Comparison of ENCODE assay signal across 23 cellular contexts in the genomic region with DNA sequence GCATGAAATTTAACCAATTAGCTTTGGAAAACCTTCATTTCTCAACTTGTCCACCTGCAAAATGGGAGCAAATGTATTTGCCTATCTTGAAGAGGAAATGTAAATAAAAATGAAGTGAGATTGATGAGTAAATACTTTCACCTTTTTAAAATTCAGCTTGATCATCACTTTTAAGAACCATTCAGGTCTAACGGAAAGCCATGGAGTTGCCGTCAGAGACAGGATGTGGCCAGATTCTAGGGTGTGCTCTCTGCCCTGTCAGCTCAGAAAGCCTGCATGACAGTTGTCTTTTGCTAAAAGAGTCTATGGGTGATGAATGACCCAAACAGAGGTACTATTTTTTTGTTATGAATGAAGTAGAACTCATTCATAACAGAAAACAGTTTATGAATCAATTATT.
"Had no signal": no experiment of that assay in that cellular context is flagged by ENCODE, and none has a peak within 500 bp of the region (broad histone marks: within the 10 kb centered on the region; RNA-seq: fewer than 3 reads in every experiment).

No MANE protein-coding gene starts in this region.

- H3K36me3 ChIP-seq: brain microvascular endothelial cell, cardiac muscle cell had no signal

- H3K27ac ChIP-seq: brain microvascular endothelial cell, cardiac muscle cell, SK-N-MC had no signal

- H3K27me3 ChIP-seq: brain microvascular endothelial cell, cardiac muscle cell had no signal

- H3K4me3 Mint-ChIP-seq: activated CD4-positive, alpha-beta T cell treated with anti-CD3 and anti-CD28 coated beads, Interleukin-2, amount 10 ng/mL, durations not matched to agents 7 days and 5 days; activated CD8-positive, alpha-beta T cell treated with anti-CD3 and anti-CD28 coated beads for 36 hours; activated T-cell treated with anti-CD3 and anti-CD28 coated beads, Interleukin-2, amount 50 U/mL, for 24 hours; activated T-helper 1 cell treated with anti-CD3 and anti-CD28 coated beads, Interleukin-12 subunit alpha, Interleukin-12 subunit beta, Interleukin-2, Interleukin-4 antibody, amounts not matched to agents 30 ng/mL and 10 ng/mL and 1 ng/mL, durations not matched to agents 14 hours and 24 hours and 36 hours; T-cell had no signal

- H3K4me3 ChIP-seq: cardiac muscle cell, SK-N-MC had no signal

- H3K9me3 Mint-ChIP-seq: activated CD4-positive, alpha-beta T cell treated with anti-CD3 and anti-CD28 coated beads, Interleukin-2, amount 10 ng/mL, durations not matched to agents 7 days and 5 days; activated CD8-positive, alpha-beta T cell treated with anti-CD3 and anti-CD28 coated beads for 36 hours; activated naive CD4-positive, alpha-beta T cell treated with anti-CD3 and anti-CD28 coated beads, Interleukin-2, amount 50 U/mL, for 72 hours; activated T-cell treated with anti-CD3 and anti-CD28 coated beads, Interleukin-2, amount 50 U/mL, for 24 hours; activated T-helper 1 cell treated with anti-CD3 and anti-CD28 coated beads, Interleukin-12 subunit alpha, Interleukin-12 subunit beta, Interleukin-2, Interleukin-4 antibody, amounts not matched to agents 30 ng/mL and 10 ng/mL and 1 ng/mL, durations not matched to agents 14 hours and 24 hours and 36 hours; T-cell had no signal

- H3K36me3 Mint-ChIP-seq: activated naive CD4-positive, alpha-beta T cell treated with anti-CD3 and anti-CD28 coated beads, Interleukin-2, amount 50 U/mL, for 72 hours; T-cell had no signal

- ATAC-seq: activated CD8-positive, alpha-beta T cell treated with anti-CD3 and anti-CD28 coated beads for 36 hours; activated naive CD4-positive, alpha-beta T cell treated with anti-CD3 and anti-CD28 coated beads, Interleukin-2, amount 50 U/mL, for 72 hours; Right ventricle myocardium inferior; T-cell had no signal

- H3K4me1 Mint-ChIP-seq: activated CD4-positive, alpha-beta T cell treated with anti-CD3 and anti-CD28 coated beads, Interleukin-2, amount 10 ng/mL, durations not matched to agents 7 days and 5 days; T-cell had no signal

- H3K27ac Mint-ChIP-seq: activated CD4-positive, alpha-beta T cell treated with anti-CD3 and anti-CD28 coated beads, Interleukin-2, amount 10 ng/mL, durations not matched to agents 7 days and 5 days; activated CD8-positive, alpha-beta T cell treated with anti-CD3 and anti-CD28 coated beads for 36 hours; activated naive CD4-positive, alpha-beta T cell treated with anti-CD3 and anti-CD28 coated beads, Interleukin-2, amount 50 U/mL, for 72 hours; activated T-cell treated with anti-CD3 and anti-CD28 coated beads, Interleukin-2, amount 50 U/mL, for 24 hours; activated T-helper 1 cell treated with anti-CD3 and anti-CD28 coated beads, Interleukin-12 subunit alpha, Interleukin-12 subunit beta, Interleukin-2, Interleukin-4 antibody, amounts not matched to agents 30 ng/mL and 10 ng/mL and 1 ng/mL, durations not matched to agents 14 hours and 24 hours and 36 hours; T-cell had no signal

- DNase-seq: activated CD4-positive, alpha-beta T cell treated with anti-CD3 and anti-CD28 coated beads, Interleukin-2, amount 10 ng/mL, durations not matched to agents 7 days and 5 days; activated CD4-positive, CD25-positive, alpha-beta regulatory T cell; activated CD8-positive, alpha-beta T cell treated with anti-CD3 and anti-CD28 coated beads for 36 hours; activated effector memory CD4-positive, alpha-beta T cell treated with anti-CD3 and anti-CD28 coated beads, Interleukin-2, amount 50 U/mL, for 16 hours; activated naive CD4-positive, alpha-beta T cell treated with Interleukin-2 at 50 U/mL for 16 hours; activated T-cell treated with anti-CD3 and anti-CD28 coated beads, Interleukin-2, amount 50 U/mL, for 24 hours; amygdala; brain microvascular endothelial cell; Kasumi-1; NCI-H1092; NCI-H1417; NCI-H1930; NCI-H2171 treated with DMSO at 0.1 percent for 48 hours; NCI-H226; NCI-H526; NCI-H774; T-cell; T1000 had no signal
